2 cellular contexts compared by ENCODE assay signal in the genomic region with DNA sequence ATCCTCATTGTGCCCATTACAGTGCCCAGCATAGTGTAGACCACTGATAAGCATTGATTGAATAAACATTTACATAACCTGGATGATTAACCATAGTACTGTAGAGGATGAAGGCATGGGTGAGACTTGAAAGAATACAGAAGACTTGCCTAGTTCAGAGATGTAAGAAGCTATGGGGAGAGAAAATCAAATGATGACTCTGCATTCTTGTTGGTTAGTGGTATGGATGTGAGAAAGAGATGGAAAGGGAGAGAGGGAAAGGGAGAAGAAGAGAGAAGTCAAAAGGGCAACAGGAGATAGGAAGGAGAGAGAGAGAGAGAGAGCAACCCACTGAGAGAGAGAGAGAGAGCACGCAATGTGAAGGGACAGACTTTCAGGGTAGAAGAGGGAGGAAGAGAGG.
A peak's percentile ranks its signal among the peaks of the same experiment; 100 is the strongest.
TF ChIP-seq lines count a peak whose summit lies in the region.

No MANE protein-coding gene starts in this region.

TF ChIP-seq in HepG2, 621 proteins besides CTCF, POLR2A, EP300 and RAD21:
- no peak for TF ChIP-seq BHLHE40 (IDR thresholded peaks at IDR 0.05; ENCODE audit: low read length)
- TF ChIP-seq MAFF (IDR thresholded peaks at IDR 0.05; ENCODE audit: low read depth, low read length), result 0 out of 2 replicates have a peak, but pooled peaks have one; percentile 7
- TF ChIP-seq MAFK (conservative IDR thresholded peaks at IDR 0.05 in 1 of 2, IDR thresholded peaks at IDR 0.05 in 1 of 2; ENCODE audit: low read length in 2 of 2), result peak; percentile 35 to 44; a peak in 3 of 4 replicates
TF ChIP-seq in HepG2: peak in this region for 2.

TF ChIP-seq in GM12878, 131 proteins besides CTCF, POLR2A, EP300 and RAD21:
- TF ChIP-seq, protein P1, sequence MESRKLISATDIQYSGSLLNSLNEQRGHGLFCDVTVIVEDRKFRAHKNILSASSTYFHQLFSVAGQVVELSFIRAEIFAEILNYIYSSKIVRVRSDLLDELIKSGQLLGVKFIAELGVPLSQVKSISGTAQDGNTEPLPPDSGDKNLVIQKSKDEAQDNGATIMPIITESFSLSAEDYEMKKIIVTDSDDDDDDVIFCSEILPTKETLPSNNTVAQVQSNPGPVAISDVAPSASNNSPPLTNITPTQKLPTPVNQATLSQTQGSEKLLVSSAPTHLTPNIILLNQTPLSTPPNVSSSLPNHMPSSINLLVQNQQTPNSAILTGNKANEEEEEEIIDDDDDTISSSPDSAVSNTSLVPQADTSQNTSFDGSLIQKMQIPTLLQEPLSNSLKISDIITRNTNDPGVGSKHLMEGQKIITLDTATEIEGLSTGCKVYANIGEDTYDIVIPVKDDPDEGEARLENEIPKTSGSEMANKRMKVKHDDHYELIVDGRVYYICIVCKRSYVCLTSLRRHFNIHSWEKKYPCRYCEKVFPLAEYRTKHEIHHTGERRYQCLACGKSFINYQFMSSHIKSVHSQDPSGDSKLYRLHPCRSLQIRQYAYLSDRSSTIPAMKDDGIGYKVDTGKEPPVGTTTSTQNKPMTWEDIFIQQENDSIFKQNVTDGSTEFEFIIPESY (IDR thresholded peaks at IDR 0.05), result no peak
- no peak for TF ChIP-seq FOXK2 (IDR thresholded peaks at IDR 0.05)
- TF ChIP-seq, protein P2, sequence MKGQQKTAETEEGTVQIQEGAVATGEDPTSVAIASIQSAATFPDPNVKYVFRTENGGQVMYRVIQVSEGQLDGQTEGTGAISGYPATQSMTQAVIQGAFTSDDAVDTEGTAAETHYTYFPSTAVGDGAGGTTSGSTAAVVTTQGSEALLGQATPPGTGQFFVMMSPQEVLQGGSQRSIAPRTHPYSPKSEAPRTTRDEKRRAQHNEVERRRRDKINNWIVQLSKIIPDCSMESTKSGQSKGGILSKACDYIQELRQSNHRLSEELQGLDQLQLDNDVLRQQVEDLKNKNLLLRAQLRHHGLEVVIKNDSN (IDR thresholded peaks at IDR 0.05; ENCODE audit: borderline replicate concordance, extremely low read length, insufficient read depth, low read depth, low read length), result no peak
- TF ChIP-seq HDGF (IDR thresholded peaks at IDR 0.05), result no peak
- TF ChIP-seq YY1 (IDR thresholded peaks at IDR 0.05; ENCODE audit: low read depth, low read length), result no peak
- TF ChIP-seq ZNF687 (IDR thresholded peaks at IDR 0.05), result no peak
- TF ChIP-seq CREM (IDR thresholded peaks at IDR 0.05; ENCODE audit: low read depth), result no peak
- TF ChIP-seq KDM1A (IDR thresholded peaks at IDR 0.05; ENCODE audit: borderline replicate concordance), result no peak
- TF ChIP-seq E2F4 (IDR thresholded peaks at IDR 0.05; ENCODE audit: low read depth, low read length), result no peak
- TF ChIP-seq USF2 (IDR thresholded peaks at IDR 0.05; ENCODE audit: borderline replicate concordance, low read depth, low read length), result no peak
- TF ChIP-seq CBX5 (IDR thresholded peaks at IDR 0.05; ENCODE audit: low read depth), result no peak
- TF ChIP-seq ATF7 (IDR thresholded peaks at IDR 0.05; ENCODE audit: low read depth), result no peak
- no peak for TF ChIP-seq PRDM15 (CRISPR knock-in tag; IDR thresholded peaks at IDR 0.05)
- no peak for TF ChIP-seq IKZF1 (conservative IDR thresholded peaks at IDR 0.05)
- no peak for TF ChIP-seq EGR1 (IDR thresholded peaks at IDR 0.05; ENCODE audit: borderline replicate concordance in 1 of 2, low read depth in 2 of 2, low read length in 2 of 2)
- TF ChIP-seq SMARCA5 (IDR thresholded peaks at IDR 0.05), result no peak
- no peak for TF ChIP-seq STAT3 (IDR thresholded peaks at IDR 0.05; ENCODE audit: low read depth, low read length)
- no peak for TF ChIP-seq NKRF (conservative IDR thresholded peaks at IDR 0.05)
- no peak for TF ChIP-seq BHLHE40 (IDR thresholded peaks at IDR 0.05; ENCODE audit: borderline replicate concordance in 1 of 2, low read depth in 2 of 2, low read length in 1 of 2)
